In genomic region chr11:119087747-119088241, GRCh38 we compare ENCODE assay signal across 1 cellular context.
A peak's percentile ranks its signal among the peaks of the same experiment; 100 is the strongest.
TF ChIP-seq lines count a peak whose summit lies in the region.

No MANE protein-coding gene starts in this region.

TF ChIP-seq in K562, 482 proteins besides CTCF, POLR2A, EP300 and RAD21 (continued from another document):
- TF ChIP-seq NEUROD1 (IDR thresholded peaks at IDR 0.05; ENCODE audit: borderline replicate concordance, low read depth, low read length, partially characterized antibody), result peak; percentile 96
- TF ChIP-seq, protein P1, sequence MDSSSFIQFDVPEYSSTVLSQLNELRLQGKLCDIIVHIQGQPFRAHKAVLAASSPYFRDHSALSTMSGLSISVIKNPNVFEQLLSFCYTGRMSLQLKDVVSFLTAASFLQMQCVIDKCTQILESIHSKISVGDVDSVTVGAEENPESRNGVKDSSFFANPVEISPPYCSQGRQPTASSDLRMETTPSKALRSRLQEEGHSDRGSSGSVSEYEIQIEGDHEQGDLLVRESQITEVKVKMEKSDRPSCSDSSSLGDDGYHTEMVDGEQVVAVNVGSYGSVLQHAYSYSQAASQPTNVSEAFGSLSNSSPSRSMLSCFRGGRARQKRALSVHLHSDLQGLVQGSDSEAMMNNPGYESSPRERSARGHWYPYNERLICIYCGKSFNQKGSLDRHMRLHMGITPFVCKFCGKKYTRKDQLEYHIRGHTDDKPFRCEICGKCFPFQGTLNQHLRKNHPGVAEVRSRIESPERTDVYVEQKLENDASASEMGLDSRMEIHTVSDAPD (CRISPR knock-in tag; IDR thresholded peaks at IDR 0.05), result no peak
- no peak for TF ChIP-seq MCM3 (IDR thresholded peaks at IDR 0.05)
- no peak for TF ChIP-seq CHCHD3 (CRISPR knock-in tag; IDR thresholded peaks at IDR 0.05)
- TF ChIP-seq, protein P2, sequence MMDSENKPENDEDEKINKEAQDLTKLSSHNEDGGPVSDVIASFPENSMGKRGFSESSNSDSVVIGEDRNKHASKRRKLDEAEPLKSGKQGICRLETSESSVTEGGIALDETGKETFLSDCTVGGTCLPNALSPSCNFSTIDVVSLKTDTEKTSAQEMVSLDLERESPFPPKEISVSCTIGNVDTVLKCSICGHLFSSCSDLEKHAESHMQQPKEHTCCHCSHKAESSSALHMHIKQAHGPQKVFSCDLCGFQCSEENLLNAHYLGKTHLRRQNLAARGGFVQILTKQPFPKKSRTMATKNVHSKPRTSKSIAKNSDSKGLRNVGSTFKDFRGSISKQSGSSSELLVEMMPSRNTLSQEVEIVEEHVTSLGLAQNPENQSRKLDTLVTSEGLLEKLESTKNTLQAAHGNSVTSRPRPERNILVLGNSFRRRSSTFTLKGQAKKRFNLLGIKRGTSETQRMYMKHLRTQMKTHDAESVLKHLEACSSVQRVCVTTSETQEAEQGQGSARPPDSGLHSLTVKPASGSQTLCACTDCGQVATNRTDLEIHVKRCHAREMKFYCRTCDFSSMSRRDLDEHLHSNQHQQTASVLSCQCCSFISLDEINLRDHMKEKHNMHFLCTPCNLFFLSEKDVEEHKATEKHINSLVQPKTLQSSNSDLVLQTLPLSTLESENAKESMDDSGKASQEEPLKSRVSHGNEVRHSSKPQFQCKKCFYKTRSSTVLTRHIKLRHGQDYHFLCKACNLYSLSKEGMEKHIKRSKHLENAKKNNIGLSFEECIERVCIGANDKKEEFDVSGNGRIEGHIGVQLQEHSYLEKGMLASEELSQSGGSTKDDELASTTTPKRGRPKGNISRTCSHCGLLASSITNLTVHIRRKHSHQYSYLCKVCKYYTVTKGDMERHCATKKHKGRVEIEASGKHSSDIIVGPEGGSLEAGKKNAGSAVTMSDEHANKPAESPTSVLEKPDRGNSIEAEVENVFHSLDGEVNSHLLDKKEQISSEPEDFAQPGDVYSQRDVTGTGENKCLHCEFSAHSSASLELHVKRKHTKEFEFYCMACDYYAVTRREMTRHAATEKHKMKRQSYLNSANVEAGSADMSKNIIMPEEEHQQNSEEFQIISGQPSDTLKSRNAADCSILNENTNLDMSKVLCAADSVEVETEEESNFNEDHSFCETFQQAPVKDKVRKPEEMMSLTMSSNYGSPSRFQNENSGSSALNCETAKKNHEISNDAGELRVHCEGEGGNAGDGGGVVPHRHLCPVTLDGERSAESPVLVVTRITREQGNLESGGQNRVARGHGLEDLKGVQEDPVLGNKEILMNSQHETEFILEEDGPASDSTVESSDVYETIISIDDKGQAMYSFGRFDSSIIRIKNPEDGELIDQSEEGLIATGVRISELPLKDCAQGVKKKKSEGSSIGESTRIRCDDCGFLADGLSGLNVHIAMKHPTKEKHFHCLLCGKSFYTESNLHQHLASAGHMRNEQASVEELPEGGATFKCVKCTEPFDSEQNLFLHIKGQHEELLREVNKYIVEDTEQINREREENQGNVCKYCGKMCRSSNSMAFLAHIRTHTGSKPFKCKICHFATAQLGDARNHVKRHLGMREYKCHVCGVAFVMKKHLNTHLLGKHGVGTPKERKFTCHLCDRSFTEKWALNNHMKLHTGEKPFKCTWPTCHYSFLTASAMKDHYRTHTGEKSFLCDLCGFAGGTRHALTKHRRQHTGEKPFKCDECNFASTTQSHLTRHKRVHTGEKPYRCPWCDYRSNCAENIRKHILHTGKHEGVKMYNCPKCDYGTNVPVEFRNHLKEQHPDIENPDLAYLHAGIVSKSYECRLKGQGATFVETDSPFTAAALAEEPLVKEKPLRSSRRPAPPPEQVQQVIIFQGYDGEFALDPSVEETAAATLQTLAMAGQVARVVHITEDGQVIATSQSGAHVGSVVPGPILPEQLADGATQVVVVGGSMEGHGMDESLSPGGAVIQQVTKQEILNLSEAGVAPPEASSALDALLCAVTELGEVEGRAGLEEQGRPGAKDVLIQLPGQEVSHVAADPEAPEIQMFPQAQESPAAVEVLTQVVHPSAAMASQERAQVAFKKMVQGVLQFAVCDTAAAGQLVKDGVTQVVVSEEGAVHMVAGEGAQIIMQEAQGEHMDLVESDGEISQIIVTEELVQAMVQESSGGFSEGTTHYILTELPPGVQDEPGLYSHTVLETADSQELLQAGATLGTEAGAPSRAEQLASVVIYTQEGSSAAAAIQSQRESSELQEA (IDR thresholded peaks at IDR 0.05; ENCODE audit: low read depth), result no peak
- TF ChIP-seq ZSCAN32 (CRISPR knock-in tag; IDR thresholded peaks at IDR 0.05), result no peak
- no peak for TF ChIP-seq ZC3H4 (CRISPR knock-in tag; IDR thresholded peaks at IDR 0.05; ENCODE audit: borderline replicate concordance)
- TF ChIP-seq GABPB2 (CRISPR knock-in tag; conservative IDR thresholded peaks at IDR 0.05), result no peak
- peak; percentile 98 for TF ChIP-seq POLR2AphosphoS5 (IDR thresholded peaks at IDR 0.05; ENCODE audit: control insufficient read depth, insufficient read depth, low read depth, low read length)
- TF ChIP-seq, protein P3, sequence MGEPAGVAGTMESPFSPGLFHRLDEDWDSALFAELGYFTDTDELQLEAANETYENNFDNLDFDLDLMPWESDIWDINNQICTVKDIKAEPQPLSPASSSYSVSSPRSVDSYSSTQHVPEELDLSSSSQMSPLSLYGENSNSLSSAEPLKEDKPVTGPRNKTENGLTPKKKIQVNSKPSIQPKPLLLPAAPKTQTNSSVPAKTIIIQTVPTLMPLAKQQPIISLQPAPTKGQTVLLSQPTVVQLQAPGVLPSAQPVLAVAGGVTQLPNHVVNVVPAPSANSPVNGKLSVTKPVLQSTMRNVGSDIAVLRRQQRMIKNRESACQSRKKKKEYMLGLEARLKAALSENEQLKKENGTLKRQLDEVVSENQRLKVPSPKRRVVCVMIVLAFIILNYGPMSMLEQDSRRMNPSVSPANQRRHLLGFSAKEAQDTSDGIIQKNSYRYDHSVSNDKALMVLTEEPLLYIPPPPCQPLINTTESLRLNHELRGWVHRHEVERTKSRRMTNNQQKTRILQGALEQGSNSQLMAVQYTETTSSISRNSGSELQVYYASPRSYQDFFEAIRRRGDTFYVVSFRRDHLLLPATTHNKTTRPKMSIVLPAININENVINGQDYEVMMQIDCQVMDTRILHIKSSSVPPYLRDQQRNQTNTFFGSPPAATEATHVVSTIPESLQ (CRISPR knock-in tag; IDR thresholded peaks at IDR 0.05), result no peak
- peak; percentile 62; the same call in 1 of the 2 replicates for TF ChIP-seq JUN (IDR thresholded peaks at IDR 0.05; ENCODE audit: borderline replicate concordance, low read depth, low read length)
- TF ChIP-seq JUN (CRISPR knock-in tag; IDR thresholded peaks at IDR 0.05; ENCODE audit: borderline replicate concordance), result no peak
- TF ChIP-seq CGGBP1 (CRISPR knock-in tag; IDR thresholded peaks at IDR 0.05), result 0 out of 2 replicates have a peak, but pooled peaks have one; percentile 23
- peak; percentile 99 for TF ChIP-seq SMARCE1 (IDR thresholded peaks at IDR 0.05)
- TF ChIP-seq ZNF197 (CRISPR knock-in tag; IDR thresholded peaks at IDR 0.05; ENCODE audit: low read depth), result peak; percentile 80; the same call in 1 of the 2 replicates
- TF ChIP-seq, protein P4, sequence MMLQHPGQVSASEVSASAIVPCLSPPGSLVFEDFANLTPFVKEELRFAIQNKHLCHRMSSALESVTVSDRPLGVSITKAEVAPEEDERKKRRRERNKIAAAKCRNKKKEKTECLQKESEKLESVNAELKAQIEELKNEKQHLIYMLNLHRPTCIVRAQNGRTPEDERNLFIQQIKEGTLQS (IDR thresholded peaks at IDR 0.05), result peak; percentile 73; the same call in 1 of the 2 replicates
- TF ChIP-seq, protein P4 (CRISPR knock-in tag; conservative IDR thresholded peaks at IDR 0.05), result peak; percentile 18; the same call in 1 of the 2 replicates
- TF ChIP-seq PHF21A (IDR thresholded peaks at IDR 0.05; ENCODE audit: borderline replicate concordance, low read depth), result 0 out of 2 replicates have a peak, but pooled peaks have one; percentile 51
- peak; percentile 87 for TF ChIP-seq CREM (IDR thresholded peaks at IDR 0.05; ENCODE audit: low read depth)
- no peak for TF ChIP-seq STAG1 (CRISPR knock-in tag; IDR thresholded peaks at IDR 0.05; ENCODE audit: borderline replicate concordance)
- TF ChIP-seq ZNF79 (CRISPR knock-in tag; IDR thresholded peaks at IDR 0.05; ENCODE audit: low read depth), result no peak
- TF ChIP-seq, protein P5, sequence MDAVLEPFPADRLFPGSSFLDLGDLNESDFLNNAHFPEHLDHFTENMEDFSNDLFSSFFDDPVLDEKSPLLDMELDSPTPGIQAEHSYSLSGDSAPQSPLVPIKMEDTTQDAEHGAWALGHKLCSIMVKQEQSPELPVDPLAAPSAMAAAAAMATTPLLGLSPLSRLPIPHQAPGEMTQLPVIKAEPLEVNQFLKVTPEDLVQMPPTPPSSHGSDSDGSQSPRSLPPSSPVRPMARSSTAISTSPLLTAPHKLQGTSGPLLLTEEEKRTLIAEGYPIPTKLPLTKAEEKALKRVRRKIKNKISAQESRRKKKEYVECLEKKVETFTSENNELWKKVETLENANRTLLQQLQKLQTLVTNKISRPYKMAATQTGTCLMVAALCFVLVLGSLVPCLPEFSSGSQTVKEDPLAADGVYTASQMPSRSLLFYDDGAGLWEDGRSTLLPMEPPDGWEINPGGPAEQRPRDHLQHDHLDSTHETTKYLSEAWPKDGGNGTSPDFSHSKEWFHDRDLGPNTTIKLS (IDR thresholded peaks at IDR 0.05; ENCODE audit: borderline replicate concordance, low read depth), result no peak; the same call in 1 of the 2 replicates
- peak; percentile 75 to 84 for TF ChIP-seq HDAC1 (IDR thresholded peaks at IDR 0.05)
- TF ChIP-seq RBM34 (IDR thresholded peaks at IDR 0.05; ENCODE audit: borderline replicate concordance, insufficient read depth, low read length), result no peak
- 0 out of 2 replicates have a peak, but pooled peaks have one; percentile 17 for TF ChIP-seq ZC3H8 (IDR thresholded peaks at IDR 0.05)
- no peak for TF ChIP-seq ZNF133 (CRISPR knock-in tag; IDR thresholded peaks at IDR 0.05)
- peak; percentile 91 for TF ChIP-seq DACH1 (IDR thresholded peaks at IDR 0.05; ENCODE audit: partially characterized antibody)
- TF ChIP-seq TAL1 (IDR thresholded peaks at IDR 0.05), result peak; percentile 98
- TF ChIP-seq, protein P6, sequence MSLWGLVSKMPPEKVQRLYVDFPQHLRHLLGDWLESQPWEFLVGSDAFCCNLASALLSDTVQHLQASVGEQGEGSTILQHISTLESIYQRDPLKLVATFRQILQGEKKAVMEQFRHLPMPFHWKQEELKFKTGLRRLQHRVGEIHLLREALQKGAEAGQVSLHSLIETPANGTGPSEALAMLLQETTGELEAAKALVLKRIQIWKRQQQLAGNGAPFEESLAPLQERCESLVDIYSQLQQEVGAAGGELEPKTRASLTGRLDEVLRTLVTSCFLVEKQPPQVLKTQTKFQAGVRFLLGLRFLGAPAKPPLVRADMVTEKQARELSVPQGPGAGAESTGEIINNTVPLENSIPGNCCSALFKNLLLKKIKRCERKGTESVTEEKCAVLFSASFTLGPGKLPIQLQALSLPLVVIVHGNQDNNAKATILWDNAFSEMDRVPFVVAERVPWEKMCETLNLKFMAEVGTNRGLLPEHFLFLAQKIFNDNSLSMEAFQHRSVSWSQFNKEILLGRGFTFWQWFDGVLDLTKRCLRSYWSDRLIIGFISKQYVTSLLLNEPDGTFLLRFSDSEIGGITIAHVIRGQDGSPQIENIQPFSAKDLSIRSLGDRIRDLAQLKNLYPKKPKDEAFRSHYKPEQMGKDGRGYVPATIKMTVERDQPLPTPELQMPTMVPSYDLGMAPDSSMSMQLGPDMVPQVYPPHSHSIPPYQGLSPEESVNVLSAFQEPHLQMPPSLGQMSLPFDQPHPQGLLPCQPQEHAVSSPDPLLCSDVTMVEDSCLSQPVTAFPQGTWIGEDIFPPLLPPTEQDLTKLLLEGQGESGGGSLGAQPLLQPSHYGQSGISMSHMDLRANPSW (CRISPR knock-in tag; IDR thresholded peaks at IDR 0.05), result no peak
- TF ChIP-seq C11orf30 (IDR thresholded peaks at IDR 0.05; ENCODE audit: low read depth), result peak; percentile 93
- no peak for TF ChIP-seq TCF7L2 (IDR thresholded peaks at IDR 0.05; ENCODE audit: low read depth, low read length)
- no peak for TF ChIP-seq U2AF2 (optimal IDR thresholded peaks at IDR 0.05; ENCODE audit: low read depth, low read length)
- TF ChIP-seq NR3C1 (CRISPR knock-in tag; IDR thresholded peaks at IDR 0.05), result no peak
- TF ChIP-seq NCOA2 (IDR thresholded peaks at IDR 0.05; ENCODE audit: partially characterized antibody in 2 of 2), result no peak
- TF ChIP-seq ZBTB17 (CRISPR knock-in tag; IDR thresholded peaks at IDR 0.05), result peak; percentile 71; the same call in 1 of the 2 replicates
- TF ChIP-seq PHF8 (IDR thresholded peaks at IDR 0.05; ENCODE audit: borderline replicate concordance, low read length), result peak; percentile 27; the same call in 1 of the 2 replicates
- TF ChIP-seq ZNF551 (CRISPR knock-in tag; IDR thresholded peaks at IDR 0.05), result no peak
